25 cellular contexts compared by ENCODE assay signal in genomic region chr5:25412116-25412661, GRCh38.
"Had no signal": no experiment of that assay in that cellular context is flagged by ENCODE, and none has a peak within 500 bp of the region (broad histone marks: within the 10 kb centered on the region; RNA-seq: fewer than 3 reads in every experiment).

No MANE protein-coding gene starts in this region.

- H3K4me1 ChIP-seq: neural progenitor cell, parathyroid adenoma, psoas muscle, right lobe of liver, sigmoid colon, stomach, thyroid gland, tibial nerve, upper lobe of left lung, vagina had no signal

- H3K9me3 ChIP-seq: ovary, right lobe of liver, sigmoid colon, thoracic aorta, thyroid gland, vagina had no signal

- FAIRE-seq: small intestine, urothelium cell line had no signal

- H3K27ac ChIP-seq: neural progenitor cell, ovary, parathyroid adenoma, psoas muscle, right lobe of liver, sigmoid colon, stomach, thoracic aorta, thyroid gland, tibial nerve, upper lobe of left lung, vagina had no signal

- H3K79me2 ChIP-seq: parathyroid adenoma had no signal

- H3K36me3 ChIP-seq: neural progenitor cell, ovary, right lobe of liver, sigmoid colon, stomach, thoracic aorta, thyroid gland, tibial nerve, upper lobe of left lung, vagina had no signal

- DNase-seq: occipital lobe; ovary; posterior cingulate gyrus; psoas muscle; right cardiac atrium; right lobe of liver; sigmoid colon; small intestine; stimulated activated CD4-positive, alpha-beta T cell treated with anti-CD3 and anti-CD28 coated beads, Interleukin-15, amount 100 ng/mL, for 24 hours; stimulated activated CD4-positive, alpha-beta T cell treated with anti-CD3 and anti-CD28 coated beads, Interleukin-2, amount 100 ng/mL, for 24 hours; stimulated activated CD4-positive, alpha-beta T cell treated with anti-CD3 and anti-CD28 coated beads, Interleukin-2, amount 100 ng/mL, for 48 hours; stimulated activated CD4-positive, alpha-beta T cell treated with anti-CD3 and anti-CD28 coated beads, Interleukin-4, amount 100 ng/mL, for 24 hours; stimulated activated naive B cell treated with anti-CD40 and anti-IgM and Interleukin-4, amounts not matched to agents 10 μg/mL and 1 μg/mL and 100 μg/mL, for 72 hours; stimulated activated naive CD4-positive, alpha-beta T cell treated with Interleukin-2 at 50 U/mL for 16 hours; stomach; thyroid gland; trophoblast cell; upper lobe of left lung had no signal

- H2AFZ ChIP-seq: neural progenitor cell, parathyroid adenoma had no signal

- H3K9ac ChIP-seq: neural progenitor cell, parathyroid adenoma had no signal

- ATAC-seq: psoas muscle; right cardiac atrium; right lobe of liver; stimulated activated effector memory CD8-positive, alpha-beta T cell treated with anti-CD3 and anti-CD28 coated beads, Interleukin-12 subunit alpha, Interleukin-12 subunit beta, amount 100 ng/mL, for 72 hours; stimulated activated naive B cell treated with anti-CD40 and anti-IgM and Interleukin-4, amounts not matched to agents 10 μg/mL and 1 μg/mL and 100 μg/mL, for 72 hours had no signal

- H3K4me2 ChIP-seq: neural progenitor cell had no signal

- H3K27me3 ChIP-seq: neural progenitor cell, ovary, right lobe of liver, sigmoid colon, stomach, thyroid gland, tibial nerve, upper lobe of left lung, vagina had no signal

- H3K4me3 ChIP-seq: neural progenitor cell, ovary, psoas muscle, right lobe of liver, sigmoid colon, stomach, thoracic aorta, thyroid gland, tibial nerve, upper lobe of left lung, vagina had no signal
